ENCODE assay signal across 7 cellular contexts in the genomic region with DNA sequence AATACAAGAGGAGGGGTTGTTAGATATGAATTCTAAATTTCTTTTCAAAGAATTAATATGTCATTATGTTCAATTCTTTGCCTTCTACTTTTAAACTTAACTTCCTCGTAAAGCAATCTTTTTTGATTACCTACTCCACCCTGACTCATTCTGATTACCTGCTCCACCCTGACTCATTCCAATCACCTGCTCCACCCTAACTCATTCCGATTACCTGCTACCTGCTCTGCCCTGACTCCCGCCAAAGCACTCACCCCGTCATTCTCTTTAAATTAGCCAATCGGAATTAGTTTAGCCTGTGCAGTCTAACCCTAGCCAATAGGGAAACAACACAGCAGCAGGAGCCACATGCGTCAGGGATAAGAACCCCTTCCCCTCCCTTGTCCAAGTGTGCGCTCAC. TPM values are rescaled to one million over a fixed set of nuclear protein-coding genes. Genes with fewer than 3 reads are reported as not detected.
"Had no signal": no experiment of that assay in that cellular context is flagged by ENCODE, and none has a peak within 500 bp of the region (broad histone marks: within the 10 kb centered on the region; RNA-seq: fewer than 3 reads in every experiment).

No MANE protein-coding gene starts in this region.

RNA-seq across cellular contexts. Expression of a gene that starts 48.4 kb away (rescaled TPM):
- total RNA-seq: OCI-LY7, PC-3, PC-9, Peyer's patch, Right ventricle myocardium inferior, Right ventricle myocardium superior, SJSA1 had no signal
